ENCODE assay signal across 1 cellular context in genomic region chr19:33795370-33796163, GRCh38.
A peak's percentile ranks its signal among the peaks of the same experiment; 100 is the strongest.
TF ChIP-seq lines count a peak whose summit lies in the region.

No MANE protein-coding gene starts in this region.

TF ChIP-seq in HepG2, 621 proteins besides CTCF, POLR2A, EP300 and RAD21 (continued from another document and continues in another):
- TF ChIP-seq KIAA2018 (CRISPR knock-in tag; IDR thresholded peaks at IDR 0.05; ENCODE audit: borderline replicate concordance) (no peak), MAFK (conservative IDR thresholded peaks at IDR 0.05 in 1 of 2, IDR thresholded peaks at IDR 0.05 in 1 of 2; ENCODE audit: low read length in 2 of 2) (no peak), TBX3 (IDR thresholded peaks at IDR 0.05; ENCODE audit: borderline replicate concordance) (no peak), GABPA (IDR thresholded peaks at IDR 0.05; ENCODE audit: low read depth, low read length) (peak; percentile 51; the same call in 1 of the 2 replicates), GABPA (CRISPR knock-in tag; IDR thresholded peaks at IDR 0.05; ENCODE audit: low read depth) (no peak; the same call in 1 of the 2 replicates), CBX5 (CRISPR knock-in tag; IDR thresholded peaks at IDR 0.05; ENCODE audit: borderline replicate concordance) (no peak), ARNT2 (CRISPR knock-in tag; IDR thresholded peaks at IDR 0.05; ENCODE audit: low read depth) (peak; percentile 40), SRSF1 (optimal IDR thresholded peaks at IDR 0.05; ENCODE audit: low read depth, low read length) (peak; percentile 51), GABPB1 (CRISPR knock-in tag; IDR thresholded peaks at IDR 0.05) (peak; percentile 72), ZNF318 (CRISPR knock-in tag; IDR thresholded peaks at IDR 0.05) (no peak), SP5 (CRISPR knock-in tag; IDR thresholded peaks at IDR 0.05; ENCODE audit: borderline replicate concordance, low read depth) (0 out of 2 replicates have a peak, but pooled peaks have one; percentile 7), ZNF850 (CRISPR knock-in tag; conservative IDR thresholded peaks at IDR 0.05) (no peak), IRF1 (CRISPR knock-in tag; IDR thresholded peaks at IDR 0.05; ENCODE audit: low read depth) (0 out of 2 replicates have a peak, but pooled peaks have one; percentile 28), ZNF569 (CRISPR knock-in tag; IDR thresholded peaks at IDR 0.05; ENCODE audit: borderline replicate concordance) (no peak), SRY (CRISPR knock-in tag; IDR thresholded peaks at IDR 0.05) (peak; percentile 78; the same call in 1 of the 2 replicates), ZNF205 (CRISPR knock-in tag; IDR thresholded peaks at IDR 0.05) (no peak), ZNF800 (CRISPR knock-in tag; IDR thresholded peaks at IDR 0.05) (peak; percentile 82), ZNF704 (CRISPR knock-in tag; IDR thresholded peaks at IDR 0.05; ENCODE audit: borderline replicate concordance) (no peak), TFAP4 (IDR thresholded peaks at IDR 0.05; ENCODE audit: borderline replicate concordance, low read depth) (no peak), GRHL1 (CRISPR knock-in tag; conservative IDR thresholded peaks at IDR 0.05) (no peak), ZNF580 (CRISPR knock-in tag; IDR thresholded peaks at IDR 0.05; ENCODE audit: borderline replicate concordance, low read depth) (no peak), FOSL2 (CRISPR knock-in tag; IDR thresholded peaks at IDR 0.05) (peak; percentile 4; the same call in 1 of the 2 replicates), ZNF766 (CRISPR knock-in tag; IDR thresholded peaks at IDR 0.05; ENCODE audit: borderline replicate concordance) (peak; percentile 63; the same call in 1 of the 2 replicates), THRA (CRISPR knock-in tag; IDR thresholded peaks at IDR 0.05; ENCODE audit: borderline replicate concordance) (no peak), RNF2 (conservative IDR thresholded peaks at IDR 0.05; ENCODE audit: low read depth) (no peak)
